ENCODE assay signal across 10 cellular contexts in the genomic region with DNA sequence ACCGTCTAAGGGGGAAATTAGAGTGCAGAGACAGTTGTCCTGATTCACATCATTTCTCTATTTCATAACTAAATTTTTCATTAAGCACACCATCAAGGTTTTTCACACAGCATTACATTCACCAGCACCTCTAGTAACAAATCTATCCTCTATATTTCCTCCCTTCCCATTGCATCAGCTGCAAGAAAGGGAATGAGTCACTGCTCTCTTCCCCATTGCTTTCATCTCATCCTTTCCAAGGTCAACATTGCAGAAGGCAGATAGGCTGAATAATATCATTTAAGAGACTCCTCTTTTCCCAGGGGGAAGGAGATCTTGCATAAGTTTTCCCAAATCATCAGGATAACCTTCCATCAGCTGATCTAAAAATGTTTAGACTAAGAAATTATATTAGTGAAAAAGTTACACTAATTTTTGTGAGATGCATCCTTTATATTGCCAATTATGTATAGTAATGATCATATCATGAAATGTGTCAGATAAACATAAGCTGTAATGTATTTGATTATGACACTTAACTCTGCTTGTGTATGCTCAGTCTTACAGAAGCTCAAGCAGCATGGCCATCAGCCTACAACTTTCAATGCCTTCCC. TPM values are rescaled to one million over a fixed set of nuclear protein-coding genes. Genes with fewer than 3 reads are reported as not detected.
A peak's percentile ranks its signal among the peaks of the same experiment; 100 is the strongest.
DNase-seq lines count a peak whose midpoint lies in the region; ATAC-seq, FAIRE-seq and TF ChIP-seq lines count a peak whose summit lies in the region.
"Had no signal": no experiment of that assay in that cellular context is flagged by ENCODE, and none has a peak within 500 bp of the region (broad histone marks: within the 10 kb centered on the region; RNA-seq: fewer than 3 reads in every experiment).

No MANE protein-coding gene starts in this region.

- intact Hi-C loops in mucosa of descending colon (cut with DNase I, micrococcal nuclease), result no loop called here
- intact Hi-C loops in thyroid gland (cut with DNase I), result loop anchor here (10.0 kb wide), 1 partner anchor 346 kb away; no protein-coding TSS in a partner anchor

- H3K79me2 ChIP-seq in ACC112 (ENCODE audit: control insufficient read depth, insufficient read depth, low read length, unreplicated experiment), result peaks cover 75% of the 10 kb centered on the region

- H3K36me3 ChIP-seq in ACC112 (ENCODE audit: insufficient read depth, low read length) (no peaks in the 10 kb centered on the region), mucosa of descending colon (ENCODE audit: low read depth) (peaks cover 7% of the 10 kb centered on the region), thyroid gland (no peaks in the 10 kb centered on the region)
- H3K36me3 ChIP-seq: thoracic aorta had no signal

- in situ Hi-C loops in SK-MEL-5 (cut with HindIII; ENCODE audit: low pct_unique_long_range_greater_than_20kb, low sequenced_read_pairs), result no loop called here

- ATAC-seq in mucosa of descending colon, result no peak
- no peak for ATAC-seq in HG03565 (IDR thresholded peaks at IDR 0.05; ENCODE audit: unreplicated experiment)
- ATAC-seq in GM18502 (IDR thresholded peaks at IDR 0.05; ENCODE audit: poor library complexity, unreplicated experiment), result no peak

- H3K4me1 ChIP-seq in ACC112 (ENCODE audit: control insufficient read depth, insufficient read depth, low read length, unreplicated experiment) (peaks cover 61% of the 10 kb centered on the region), mucosa of descending colon (ENCODE audit: low read depth) (peaks cover 21% of the 10 kb centered on the region), thyroid gland (peaks cover 19% of the 10 kb centered on the region in 2 donors)

- no peak for TF ChIP-seq CTCF in fibroblast of the aortic adventitia (IDR thresholded peaks at IDR 0.05; ENCODE audit: insufficient read depth, low read length)
- no peak for TF ChIP-seq CTCF in mucosa of descending colon (IDR thresholded peaks at IDR 0.05)
- no peak for TF ChIP-seq CTCF in thyroid gland (IDR thresholded peaks at IDR 0.05)

- no peaks in the 10 kb centered on the region for H3K27me3 ChIP-seq in ACC112 (ENCODE audit: insufficient read depth, low read length)
- no peaks in the 10 kb centered on the region for H3K27me3 ChIP-seq in thyroid gland

- DNase-seq in GM19239 (ENCODE audit: insufficient read length, low spot score) (no peak), SK-MEL-5 (ENCODE audit: low read depth, low spot score) (peak; percentile 56), fibroblast of the aortic adventitia (ENCODE audit: low read depth) (peak; percentile 93), mucosa of descending colon (no peak), thyroid gland (no peak)
- DNase-seq: occipital lobe had no signal

- FAIRE-seq in GM19239 (lab: Jason Lieb, UNC), result peak; percentile 14

- H3K27ac ChIP-seq in ACC112 (ENCODE audit: low read depth, low read length) (peak overlapping the region; percentile 98), thyroid gland (no peak overlapping the region)
- H3K27ac ChIP-seq: thoracic aorta had no signal

- H3K9me3 ChIP-seq in mucosa of descending colon (no peaks in the 10 kb centered on the region), thyroid gland (no peaks in the 10 kb centered on the region)
- H3K9me3 ChIP-seq: thoracic aorta had no signal

- TF ChIP-seq POLR2A in thyroid gland (IDR thresholded peaks at IDR 0.05), result no peak

- H3K4me3 ChIP-seq in ACC112 (ENCODE audit: low read depth, low read length), result peak overlapping the region; percentile 45
- no peak overlapping the region for H3K4me3 ChIP-seq in fibroblast of the aortic adventitia (ENCODE audit: low read depth, low read length)
- H3K4me3 ChIP-seq in mucosa of descending colon, result no peak overlapping the region
- H3K4me3 ChIP-seq in thyroid gland (replicated peaks in 1 of 3), result no peak overlapping the region
- H3K4me3 ChIP-seq: thoracic aorta had no signal

- no peak overlapping the region for H2AFZ ChIP-seq in ACC112 (ENCODE audit: low read length, unreplicated experiment)

- WGBS in thyroid gland, 2 donors, result 84 to 91% methylated on average over 1 of the region's 1 CpG

RNA-seq across cellular contexts. Expression of a gene that starts 4.3 kb away (rescaled TPM):
- 20.7 and 25.4 TPM in 2 replicates for total RNA-seq in SK-MEL-5 (2014; rRNA removed; shearing (Covaris generic))
- 21.2 and 21.6 TPM in 2 replicates for polyA plus RNA-seq in SK-MEL-5 (2015; cell fraction: cytosol; rRNA removed)
- 18.0 and 23.1 TPM in 2 replicates for polyA plus RNA-seq in SK-MEL-5 (2015; cell fraction: nucleus; rRNA removed)
- total RNA-seq in fibroblast of the aortic adventitia (ENCODE audit: low replicate concordance) (34.7 and 57.8 TPM in 2 replicates), mucosa of descending colon (10 to 100 TPM; 13.3 to 16.0 (median 13.3) TPM), thyroid gland (10 to 100 TPM; 14.8 to 22.6 (median 19.5) TPM)

RNA-seq across cellular contexts. Expression of a gene that starts 4.5 kb away (rescaled TPM):
- total RNA-seq in SK-MEL-5 (2014; rRNA removed; shearing (Covaris generic)), result 25.6 and 36.5 TPM in 2 replicates
- 20.5 and 27.9 TPM in 2 replicates for polyA plus RNA-seq in SK-MEL-5 (2015; cell fraction: cytosol; rRNA removed)
- polyA plus RNA-seq in SK-MEL-5 (2015; cell fraction: nucleus; rRNA removed), result 25.2 and 26.2 TPM in 2 replicates
- 1.5 and 47.7 TPM in 2 replicates for total RNA-seq in fibroblast of the aortic adventitia (ENCODE audit: low replicate concordance)
- total RNA-seq in mucosa of descending colon, result 10 to 100 TPM in 1 of 3 donors, 1 to 10 TPM in 2; 1.4 to 12.0 (median 3.2) TPM
- 1 to 10 TPM; 1.2 to 3.9 (median 2.1) TPM for total RNA-seq in thyroid gland

Comparison
In these comparisons a context has a peak if more than half of its experiments do, and no peak if none do; other contexts are left out.
1. DNase-seq: peak in SK-MEL-5 (single experiment) and fibroblast of the aortic adventitia (single experiment); none in GM19239 (single experiment), mucosa of descending colon (0 of 3) and thyroid gland (0 of 2).